ENCODE assay signal across 8 cellular contexts in genomic region chr7:44884553-44885393, GRCh38. TPM values are rescaled to one million over a fixed set of nuclear protein-coding genes. Genes with fewer than 3 reads are reported as not detected.
DNase-seq lines count a peak whose midpoint lies in the region; ATAC-seq, FAIRE-seq and TF ChIP-seq lines count a peak whose summit lies in the region.

No MANE protein-coding gene starts in this region.

- H3K4me1 Mint-ChIP-seq in activated naive CD4-positive, alpha-beta T cell treated with anti-CD3 and anti-CD28 coated beads for 36 hours (ENCODE audit: low read depth) = peaks cover 52% of the 10 kb centered on the region
- H3K4me1 Mint-ChIP-seq in glutamatergic neuron (ENCODE audit: low read depth, unreplicated experiment) = peaks cover 23% of the 10 kb centered on the region

- H3K36me3 ChIP-seq in Peyer's patch (no peaks in the 10 kb centered on the region), pancreas (no peaks in the 10 kb centered on the region), upper lobe of right lung (peaks cover 9% of the 10 kb centered on the region)

- DNase-seq in AG04449 (ENCODE audit: low read depth, low spot score) (no peak), Peyer's patch (peak in 2 of 3 donors; percentile 31 to 69), glutamatergic neuron (peak; percentile 66), pancreas (peak; percentile 37 to 81 (median 70)), upper lobe of right lung (peak; percentile 85)
- peak; percentile 45 for DNase-seq in activated naive CD4-positive, alpha-beta T cell treated with anti-CD3 and anti-CD28 coated beads for 36 hours

- peaks cover 0 to 57% (median 3%) of the 10 kb centered on the region in 4 donors for H3K4me1 ChIP-seq in Peyer's patch
- H3K4me1 ChIP-seq in pancreas = peaks cover 38 to 48% (median 43%) of the 10 kb centered on the region in 3 donors
- peaks cover 51% of the 10 kb centered on the region for H3K4me1 ChIP-seq in upper lobe of right lung

- H3K4me3 ChIP-seq in AG04449 (ENCODE audit: low read depth, low read length) (peak overlapping the region; percentile 81), Peyer's patch (peak overlapping the region; percentile 70 to 96 (median 81)), pancreas (peak overlapping the region; percentile 73 to 98 (median 92)), upper lobe of right lung (peak overlapping the region; percentile 94)

- peak overlapping the region; percentile 82 for H3K27ac Mint-ChIP-seq in activated naive CD4-positive, alpha-beta T cell treated with anti-CD3 and anti-CD28 coated beads for 36 hours
- peak overlapping the region; percentile 95 for H3K27ac Mint-ChIP-seq in glutamatergic neuron (ENCODE audit: unreplicated experiment)

- peak; percentile 32 for ATAC-seq in GM18511 (IDR thresholded peaks at IDR 0.05; ENCODE audit: unreplicated experiment)
- peak; percentile 19 for ATAC-seq in HG03097 (IDR thresholded peaks at IDR 0.05; ENCODE audit: low FRiP score, unreplicated experiment)
- peak; percentile 11 to 42 (median 28) for ATAC-seq in pancreas
- peak; percentile 49 for ATAC-seq in upper lobe of right lung

- H3K27me3 ChIP-seq in Peyer's patch (no peaks in the 10 kb centered on the region), pancreas (no peaks in the 10 kb centered on the region), upper lobe of right lung (no peaks in the 10 kb centered on the region)

- intact Hi-C loops in activated naive CD4-positive, alpha-beta T cell treated with anti-CD3 and anti-CD28 coated beads for 36 hours (cut with micrococcal nuclease) = loop anchor here (1.0 to 10.0 kb wide), 12 partner anchors 27 to 1970 kb away; partner anchors contain the start of genes C7orf25, H2AZ2, MYO1G and OGDH
- intact Hi-C loops in pancreas (cut with DNase I) (no loop called here), upper lobe of right lung (cut with DNase I) (no loop called here)

- H3K9me3 ChIP-seq in Peyer's patch (no peaks in the 10 kb centered on the region), pancreas (no peaks in the 10 kb centered on the region), upper lobe of right lung (no peaks in the 10 kb centered on the region)

- peaks cover 43% of the 10 kb centered on the region for H3K36me3 Mint-ChIP-seq in activated naive CD4-positive, alpha-beta T cell treated with anti-CD3 and anti-CD28 coated beads for 36 hours (ENCODE audit: low read depth)
- no peaks in the 10 kb centered on the region for H3K36me3 Mint-ChIP-seq in glutamatergic neuron (ENCODE audit: unreplicated experiment)

- POLR2A ChIA-PET in AG04449 (lab: Yijun Ruan, JAX) = interaction anchor here (0.6 to 1.9 kb wide), 13 partner anchors 10 to 304 kb away, joined by 3 to 7 read pairs (median 3); partner anchors contain the start of genes H2AZ2 and OGDH

- WGBS in pancreas, 2 donors = 1 to 3% methylated on average over 76 to 112 of the region's 112 CpGs

- CTCF ChIA-PET in AG04449 (lab: Yijun Ruan, JAX) = interaction anchor here (0.6 to 2.4 kb wide), 7 partner anchors 9 to 297 kb away, joined by 3 to 10 read pairs (median 4); no protein-coding TSS in a partner anchor
- CTCF ChIA-PET in activated naive CD4-positive, alpha-beta T cell treated with anti-CD3 and anti-CD28 coated beads for 36 hours (lab: Charles Lee) = interaction anchor here (0.8 to 4.5 kb wide), 6 partner anchors 11 to 252 kb away, joined by 3 to 49 read pairs (median 4); no protein-coding TSS in a partner anchor

- H3K27me3 Mint-ChIP-seq in activated naive CD4-positive, alpha-beta T cell treated with anti-CD3 and anti-CD28 coated beads for 36 hours (ENCODE audit: low read depth) = no peaks in the 10 kb centered on the region
- peaks cover 10% of the 10 kb centered on the region for H3K27me3 Mint-ChIP-seq in glutamatergic neuron (ENCODE audit: unreplicated experiment)

- H3K4me3 Mint-ChIP-seq in activated naive CD4-positive, alpha-beta T cell treated with anti-CD3 and anti-CD28 coated beads for 36 hours = peak overlapping the region; percentile 96
- H3K4me3 Mint-ChIP-seq in glutamatergic neuron (ENCODE audit: unreplicated experiment) = peak overlapping the region; percentile 90

- peak overlapping the region; percentile 87 to 99 (median 92) for H3K27ac ChIP-seq in Peyer's patch
- H3K27ac ChIP-seq in pancreas = peak overlapping the region; percentile 88 to 99 (median 98)
- peak overlapping the region; percentile 97 for H3K27ac ChIP-seq in upper lobe of right lung

- no peak for TF ChIP-seq POLR2A in Peyer's patch (IDR thresholded peaks at IDR 0.05)

- no peak for TF ChIP-seq CTCF in AG04449 (IDR thresholded peaks at IDR 0.05; ENCODE audit: insufficient read depth, low read length, missing control alignments)
- TF ChIP-seq CTCF in Peyer's patch (IDR thresholded peaks at IDR 0.05) = no peak
- TF ChIP-seq CTCF in glutamatergic neuron (IDR thresholded peaks at IDR 0.05; ENCODE audit: partially characterized antibody, unreplicated experiment) = no peak
- no peak for TF ChIP-seq CTCF in pancreas (IDR thresholded peaks at IDR 0.05)
- no peak for TF ChIP-seq CTCF in upper lobe of right lung (IDR thresholded peaks at IDR 0.05)

- no peak for FAIRE-seq in pancreas (lab: Jason Lieb, UNC)

- H3K9me3 Mint-ChIP-seq in activated naive CD4-positive, alpha-beta T cell treated with anti-CD3 and anti-CD28 coated beads for 36 hours = peaks cover 20% of the 10 kb centered on the region
- H3K9me3 Mint-ChIP-seq in glutamatergic neuron (ENCODE audit: unreplicated experiment) = peaks cover 10% of the 10 kb centered on the region

RNA-seq across cellular contexts. Expression of gene PURB, which starts 0.6 kb away (rescaled TPM):
- total RNA-seq in Peyer's patch = 10 to 100 TPM; 13.8 to 21.5 (median 15.8) TPM
- total RNA-seq in activated naive CD4-positive, alpha-beta T cell treated with anti-CD3 and anti-CD28 coated beads for 36 hours = 10 to 100 TPM; 12.9 to 13.1 TPM
- 11.4 TPM for total RNA-seq in glutamatergic neuron (ENCODE audit: unreplicated experiment)
- 10 to 100 TPM in 2 of 6 donors, 1 to 10 TPM in 4; 6.6 to 14.7 (median 8.6) TPM for total RNA-seq in pancreas
- polyA plus RNA-seq in pancreas = 1 to 10 TPM; 3.6 to 8.0 TPM
- total RNA-seq in upper lobe of right lung = 26.0 TPM

RNA-seq across cellular contexts. Expression of gene H2AZ2, which starts 36.9 kb away (rescaled TPM):
- total RNA-seq in Peyer's patch = 10 to 100 TPM; 67.7 to 83.2 (median 74.3) TPM
- total RNA-seq in activated naive CD4-positive, alpha-beta T cell treated with anti-CD3 and anti-CD28 coated beads for 36 hours = 100 to 1,000 TPM; 344 to 361 TPM
- total RNA-seq in glutamatergic neuron (ENCODE audit: unreplicated experiment) = 180 TPM
- 10 to 100 TPM; 37.8 to 83.0 (median 56.1) TPM for total RNA-seq in pancreas
- polyA plus RNA-seq in pancreas = 10 to 100 TPM; 45.1 to 56.4 TPM
- total RNA-seq in upper lobe of right lung = 131 TPM
